8 cellular contexts compared by ENCODE assay signal in the genomic region with DNA sequence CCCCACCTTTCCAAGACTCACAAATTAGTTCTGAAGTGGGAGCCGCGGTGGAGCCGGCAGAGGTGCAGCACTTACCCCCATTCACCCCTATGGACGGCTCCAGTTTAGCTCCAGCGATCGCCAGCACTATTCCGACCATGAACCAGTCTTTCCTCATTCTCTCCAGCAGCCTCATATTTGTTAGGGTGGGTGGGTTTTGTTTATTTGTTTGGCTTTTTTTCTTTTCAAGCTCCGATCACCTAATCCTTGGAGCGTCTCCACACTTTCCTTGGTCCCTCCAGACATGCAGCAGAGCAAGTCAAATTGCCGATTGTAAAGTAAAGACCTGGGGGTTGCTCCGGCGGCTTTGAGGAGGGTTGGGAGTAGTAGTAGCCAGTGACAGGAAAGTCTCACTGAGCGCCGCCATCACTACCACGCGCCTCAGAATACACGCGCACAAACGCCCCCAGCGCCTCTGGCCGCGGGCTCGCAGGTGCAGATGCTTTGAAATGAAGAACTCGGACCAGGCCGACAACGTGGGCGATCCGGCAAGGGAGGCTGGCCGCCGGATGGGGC. TPM values are rescaled to one million over a fixed set of nuclear protein-coding genes. Genes with fewer than 3 reads are reported as not detected.
DNase-seq lines count a peak whose midpoint lies in the region; ATAC-seq and TF ChIP-seq lines count a peak whose summit lies in the region.

A gene with protein sequence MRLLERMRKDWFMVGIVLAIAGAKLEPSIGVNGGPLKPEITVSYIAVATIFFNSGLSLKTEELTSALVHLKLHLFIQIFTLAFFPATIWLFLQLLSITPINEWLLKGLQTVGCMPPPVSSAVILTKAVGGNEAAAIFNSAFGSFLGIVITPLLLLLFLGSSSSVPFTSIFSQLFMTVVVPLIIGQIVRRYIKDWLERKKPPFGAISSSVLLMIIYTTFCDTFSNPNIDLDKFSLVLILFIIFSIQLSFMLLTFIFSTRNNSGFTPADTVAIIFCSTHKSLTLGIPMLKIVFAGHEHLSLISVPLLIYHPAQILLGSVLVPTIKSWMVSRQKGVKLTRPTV (minus strand): TSS at position 398 of the 555 bp plus-strand sequence. CDS start 223 bp downstream, at position 175.

- no peaks in the 10 kb centered on the region for H3K27me3 ChIP-seq in neutrophil
- H3K27me3 ChIP-seq in testis: no peaks in the 10 kb centered on the region

- H3K9me3 ChIP-seq in KOPT-K1 (ENCODE audit: insufficient read depth, low read length, poor library complexity, severe bottlenecking) (no peaks in the 10 kb centered on the region), neutrophil (no peaks in the 10 kb centered on the region), testis (no peaks in the 10 kb centered on the region)

- peak; percentile 78 for ATAC-seq in GM21825 (IDR thresholded peaks at IDR 0.05; ENCODE audit: unreplicated experiment)

- TF ChIP-seq CTCF in neutrophil (IDR thresholded peaks at IDR 0.05) (no peak), testis (IDR thresholded peaks at IDR 0.05) (no peak)

- peak within 1 kb of the TSS; percentile 76 for H3K27ac ChIP-seq in KOPT-K1 (ENCODE audit: low read depth, low read length, poor library complexity, severe bottlenecking)
- H3K27ac ChIP-seq in neutrophil: peak within 1 kb of the TSS; percentile 7
- H3K27ac ChIP-seq in testis: peak within 1 kb of the TSS; percentile 40 to 80

- peak within 1 kb of the TSS; percentile 68 to 79 for H3K4me3 ChIP-seq in neutrophil (ENCODE audit: low read depth in 1 of 2, low read length in 1 of 2)
- H3K4me3 ChIP-seq in testis: peak within 1 kb of the TSS; percentile 71 to 77

- WGBS in testis, 2 donors: 0% methylated on average over 24 to 30 of the region's 30 CpGs

- peak; percentile 77 for DNase-seq in ELR (ENCODE audit: low read depth)
- peak; percentile 2 for DNase-seq in SIG-M5 (lab: John Stamatoyannopoulos, UW)
- DNase-seq in activated gamma-delta T cell treated with anti-CD3 and anti-CD28 coated beads, Interleukin-2, amount 50 U/mL, for 16 hours (ENCODE audit: low read depth): peak; percentile 43
- peak; percentile 84 for DNase-seq in germinal center (ENCODE audit: low spot score)
- DNase-seq in testis: peak; percentile 89

- no peaks in the 10 kb centered on the region for H3K36me3 ChIP-seq in KOPT-K1 (ENCODE audit: insufficient read depth, low read length)
- no peaks in the 10 kb centered on the region for H3K36me3 ChIP-seq in neutrophil
- no peaks in the 10 kb centered on the region for H3K36me3 ChIP-seq in testis (ENCODE audit: low read depth, missing control alignments)

- intact Hi-C loops in testis (cut with DNase I; ENCODE audit: low total_unique reads): no loop called here

- H3K4me1 ChIP-seq in neutrophil (ENCODE audit: control insufficient read depth in 1 of 2, insufficient read depth in 1 of 2, low read depth in 1 of 2, low read length in 1 of 2): peaks cover 13 to 16% of the 10 kb centered on the region in 2 experiments
- no peaks in the 10 kb centered on the region for H3K4me1 ChIP-seq in testis

- TF ChIP-seq POLR2A in testis (IDR thresholded peaks at IDR 0.05): no peak

RNA-seq across cellular contexts. Expression of the gene that starts here (rescaled TPM):
- 10 to 100 TPM; 11.6 to 12.4 TPM for total RNA-seq in testis
- polyA plus RNA-seq in testis (ENCODE audit: insufficient read depth, low read depth, low replicate concordance): 6.4 TPM

Comparison
In these comparisons a context has a peak if more than half of its experiments do, and no peak if none do; other contexts are left out.
1. Peak in every context shown above with its lines: DNase-seq, ATAC-seq, H3K4me3 ChIP-seq and H3K27ac ChIP-seq.
2. DNase-seq: peak in every context shown above with its lines; median percentile 89 in testis; 84 in germinal center; 77 in ELR; 43 in activated gamma-delta T cell treated with anti-CD3 and anti-CD28 coated beads, Interleukin-2, amount 50 U/mL, for 16 hours; 2 in SIG-M5.
3. H3K27ac ChIP-seq: peak in every context shown above with its lines; median percentile 76 in KOPT-K1; 60 in testis; 7 in neutrophil.